ENCODE assay signal across 10 cellular contexts in the genomic region with DNA sequence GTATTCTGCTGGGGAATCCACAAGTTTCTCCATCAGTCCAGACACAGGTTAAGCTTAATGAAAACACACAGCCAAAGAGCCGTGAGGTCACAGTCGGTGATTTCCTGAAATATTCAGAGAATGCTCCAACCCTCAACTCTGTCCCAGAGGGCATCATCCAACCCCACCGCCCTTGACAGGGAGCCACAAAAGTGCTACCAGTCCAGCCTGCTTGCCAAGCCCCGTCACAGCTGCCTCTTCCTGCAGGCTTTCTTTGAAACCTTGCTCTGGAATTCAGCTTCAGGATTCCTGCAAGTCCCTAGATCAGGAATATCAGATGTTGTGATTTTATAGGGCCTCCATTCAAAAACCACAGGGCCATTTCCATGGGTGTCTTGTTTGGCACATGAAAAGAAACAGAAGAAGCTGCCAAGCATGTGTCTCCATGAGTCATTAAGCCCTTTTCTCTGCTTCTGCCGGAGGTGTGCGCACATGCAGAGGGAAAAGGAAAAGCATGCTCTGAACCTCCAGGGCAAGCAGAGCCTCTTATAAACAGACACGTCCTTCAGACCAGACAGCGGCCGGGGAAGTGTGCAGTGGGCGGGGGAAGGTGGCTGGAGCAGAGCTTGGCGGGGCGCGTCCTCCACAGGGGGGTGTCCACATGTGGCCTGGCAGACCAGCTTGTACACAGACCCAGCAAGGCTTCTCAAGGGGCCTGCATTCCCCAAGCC.
DNase-seq lines count a peak whose midpoint lies in the region; ATAC-seq, FAIRE-seq and TF ChIP-seq lines count a peak whose summit lies in the region.
"Had no signal": no experiment of that assay in that cellular context is flagged by ENCODE, and none has a peak within 500 bp of the region (broad histone marks: within the 10 kb centered on the region; RNA-seq: fewer than 3 reads in every experiment).

No MANE protein-coding gene starts in this region.

- no peaks in the 10 kb centered on the region for H4K20me1 ChIP-seq in GM12878 (ENCODE audit: control insufficient read depth, insufficient read depth)

- SMC1A ChIA-PET in GM12878 (lab: Charles Lee; ENCODE audit: uncharacterized antibody, unreplicated experiment), result interaction anchor here (0.6 to 9.9 kb wide), 22 partner anchors 9 to 445 kb away, joined by 3 to 91 read pairs (median 4); no protein-coding TSS in a partner anchor

- no TSS peak for BruUV-seq in GM12878 (replicated peaks; lab: Mats Ljungman, UMichigan)

- H3K9ac ChIP-seq in GM12878 (ENCODE audit: control insufficient read depth, insufficient read depth, low read length), result no peak overlapping the region

- TF ChIP-seq CTCF in BJ (IDR thresholded peaks at IDR 0.05; ENCODE audit: insufficient read depth, low read depth, low read length), result no peak
- no peak for TF ChIP-seq CTCF in GM12878 (IDR thresholded peaks at IDR 0.05 in 2 of 3, conservative IDR thresholded peaks at IDR 0.05 in 1 of 3; ENCODE audit: control insufficient read depth in 2 of 3, extremely low read depth in 1 of 3, insufficient read depth in 1 of 3, low read depth in 3 of 3, low read length in 3 of 3)
- TF ChIP-seq CTCF in lung (IDR thresholded peaks at IDR 0.05; ENCODE audit: control extremely low read depth, extremely low read depth), result no peak
- no peak for TF ChIP-seq CTCF in transverse colon (IDR thresholded peaks at IDR 0.05)

- H3K4me2 ChIP-seq in GM12878 (ENCODE audit: control insufficient read depth, insufficient read depth), result peak overlapping the region; percentile 15; the same call in 1 of the 2 replicates

- H3K79me2 ChIP-seq in GM12878 (ENCODE audit: control insufficient read depth, insufficient read depth, low read length), result no peaks in the 10 kb centered on the region

- TF ChIP-seq EP300 in GM12878 (IDR thresholded peaks at IDR 0.05; ENCODE audit: borderline replicate concordance in 1 of 2, control insufficient read depth in 1 of 2, low read depth in 2 of 2, low read length in 2 of 2) (no peak), transverse colon (IDR thresholded peaks at IDR 0.05; ENCODE audit: low read depth) (no peak)

- H3K27me3 ChIP-seq in BJ (ENCODE audit: control insufficient read depth, insufficient read depth, low read length), result no peaks in the 10 kb centered on the region; the same call in 1 of the 2 replicates
- no peaks in the 10 kb centered on the region for H3K27me3 ChIP-seq in GM12878 (replicated peaks in 1 of 2; ENCODE audit: control insufficient read depth in 2 of 2, insufficient read depth in 2 of 2, low read length in 1 of 2)
- H3K27me3 ChIP-seq in lung (ENCODE audit: control insufficient read depth, insufficient read depth), result no peaks in the 10 kb centered on the region
- no peaks in the 10 kb centered on the region for H3K27me3 ChIP-seq in transverse colon

- ATAC-seq in GM12878, result peak; percentile 46
- peak; percentile 65 for ATAC-seq in lung (ENCODE audit: insufficient read depth, low FRiP score)
- ATAC-seq in GM21423 (IDR thresholded peaks at IDR 0.05; ENCODE audit: unreplicated experiment), result no peak
- ATAC-seq in HG02763 (IDR thresholded peaks at IDR 0.05; ENCODE audit: unreplicated experiment), result no peak
- ATAC-seq in HG03442 (IDR thresholded peaks at IDR 0.05; ENCODE audit: unreplicated experiment), result no peak

- in situ Hi-C loops in GM12878 (cut with MboI) (no loop called here), transverse colon (cut with MboI; ENCODE audit: low pct_ligation_motif_present in 1 of 4, low pct_unique_long_range_greater_than_20kb in 1 of 4, low sequenced_read_pairs in 3 of 4) (loop anchor here (25.0 kb wide), 7 partner anchors 170 to 895 kb away; a partner anchor contains a TSS)

- POLR2A ChIA-PET in BJ (lab: Charles Lee), result interaction anchor here (0.6 to 0.9 kb wide), 2 partner anchors 10 to 199 kb away, joined by 3 to 4 read pairs; no protein-coding TSS in a partner anchor
- POLR2A ChIA-PET in GM12878 (lab: Charles Lee), result interaction anchor here (0.6 to 1.4 kb wide), 7 partner anchors 10 to 933 kb away, joined by 3 to 5 read pairs (median 3); no protein-coding TSS in a partner anchor

- 10% methylated on average over 13 of the region's 13 CpGs for WGBS in GM12878 (ENCODE audit: insufficient coverage, insufficient replicate concordance, low lambda C conversion rate, missing lambda C conversion rate)
- WGBS in lung, 2 donors, result 32 to 57% methylated on average over 13 of the region's 13 CpGs
- 23% methylated on average over 12 of the region's 13 CpGs; no CpG with 5 or more reads in 1 of the 2 donors for WGBS in transverse colon (ENCODE audit: low coverage in 1 of 2), 2 donors

- H3K9me3 ChIP-seq in GM12878 (replicated peaks; ENCODE audit: control insufficient read depth, insufficient read depth, low read length) (peaks cover 4% of the 10 kb centered on the region; the same call in 2 of the 3 replicates), lung (ENCODE audit: control insufficient read depth in 2 of 2, insufficient read depth in 1 of 2, low read length in 1 of 2) (peaks cover 0 to 2% of the 10 kb centered on the region in 2 donors), transverse colon (no peaks in the 10 kb centered on the region)

- RAD21 ChIA-PET in GM12878 (lab: Charles Lee; ENCODE audit: unreplicated experiment), result interaction anchor here (0.9 to 6.7 kb wide), 9 partner anchors 10 to 233 kb away, joined by 3 to 60 read pairs (median 5); no protein-coding TSS in a partner anchor

- TF ChIP-seq RAD21 in GM12878 (IDR thresholded peaks at IDR 0.05; ENCODE audit: insufficient read depth, low read depth, low read length), result no peak

- DNase-seq in BJ (ENCODE audit: low read depth) (peak; percentile 99), HT1080 (ENCODE audit: low read depth) (peak; percentile 95), GM12878 (ENCODE audit: low read depth, low spot score) (no peak), lung (ENCODE audit: low spot score) (no peak), transverse colon (peak; percentile 34)

- H3K27ac ChIP-seq in GM12878 (ENCODE audit: control insufficient read depth, insufficient read depth) (peak overlapping the region; percentile 0; the same call in 1 of the 2 replicates), lung (ENCODE audit: low read depth in 1 of 2, low read length in 1 of 2) (peak overlapping the region in 1 of 2 donors; percentile 40), transverse colon (peak overlapping the region; percentile 54 to 79 (median 62))
- H3K27ac ChIP-seq: HL-60 had no signal

- H3K4me1 ChIP-seq in GM12878 (ENCODE audit: control insufficient read depth, insufficient read depth, low read length) (peaks cover 60% of the 10 kb centered on the region), lung (ENCODE audit: control insufficient read depth in 2 of 2, insufficient read depth in 2 of 2, low read length in 2 of 2) (peaks cover 0 to 5% of the 10 kb centered on the region in 2 donors), transverse colon (peaks cover 10 to 24% (median 15%) of the 10 kb centered on the region in 4 donors)

- intact Hi-C loops in GM12878 (cut with micrococcal nuclease; ENCODE audit: unreplicated experiment) (loop anchor here (5.0 to 10.0 kb wide), 2 partner anchors 52 to 165 kb away; a partner anchor contains a TSS), transverse colon (cut with DNase I; ENCODE audit: low total_unique reads) (no loop called here)

- FAIRE-seq in GM12878 (lab: Jason Lieb, UNC), result no peak
- FAIRE-seq: endometrium had no signal

- CTCF ChIA-PET in BJ (lab: Yijun Ruan, JAX) (interaction anchor here (1.7 to 3.3 kb wide), 4 partner anchors 10 to 17 kb away, joined by 6 to 32 read pairs (median 12); no protein-coding TSS in a partner anchor), GM12878 (lab: Yijun Ruan, JAX) (interaction anchor here (0.8 to 8.4 kb wide), 7 partner anchors 11 to 201 kb away, joined by 3 to 92 read pairs (median 4); no protein-coding TSS in a partner anchor)

- H3K36me3 ChIP-seq in BJ (ENCODE audit: control insufficient read depth, insufficient read depth, low read length) (no peaks in the 10 kb centered on the region), GM12878 (ENCODE audit: control insufficient read depth in 2 of 2, insufficient read depth in 2 of 2, low read length in 1 of 2) (no peaks in the 10 kb centered on the region), lung (ENCODE audit: control insufficient read depth in 2 of 2, insufficient read depth in 2 of 2, low read length in 2 of 2) (no peaks in the 10 kb centered on the region), transverse colon (no peaks in the 10 kb centered on the region)

- H2AFZ ChIP-seq in GM12878 (ENCODE audit: control insufficient read depth, low read depth, low read length), result no peak overlapping the region; the same call in 1 of the 2 replicates

- H3K4me3 ChIP-seq in BJ (ENCODE audit: low read depth, low read length) (no peak overlapping the region), GM12878 (no peak overlapping the region), lung (no peak overlapping the region), transverse colon (no peak overlapping the region)

- TF ChIP-seq POLR2A in GM12878 (IDR thresholded peaks at IDR 0.05; ENCODE audit: low read depth, low read length) (no peak), transverse colon (IDR thresholded peaks at IDR 0.05) (no peak)

TF ChIP-seq in GM12878, 131 proteins besides CTCF, POLR2A, EP300 and RAD21 (continues in another document):
- no peak for TF ChIP-seq NR2F1 (conservative IDR thresholded peaks at IDR 0.05)
- TF ChIP-seq EZH2 (IDR thresholded peaks at IDR 0.05; ENCODE audit: borderline replicate concordance, control insufficient read depth, low read depth, low read length), result no peak
- no peak for TF ChIP-seq ASH2L (IDR thresholded peaks at IDR 0.05; ENCODE audit: borderline replicate concordance, low read depth)
- 0 out of 2 replicates have a peak, but pooled peaks have one; percentile 6 for TF ChIP-seq NBN (IDR thresholded peaks at IDR 0.05)

Comparison
In these comparisons a context has a peak if more than half of its experiments do, and no peak if none do; other contexts are left out.
1. DNase-seq: peak in BJ (single experiment), HT1080 (single experiment) and transverse colon (single experiment); none in GM12878 (single experiment) and lung (single experiment).
2. ATAC-seq: peak in GM12878 (single experiment) and lung (single experiment); none in GM21423 (single experiment), HG02763 (single experiment) and HG03442 (single experiment).